In genomic region chr1:26724118-26724517, GRCh38 we compare ENCODE assay signal across 9 cellular contexts. TPM values are rescaled to one million over a fixed set of nuclear protein-coding genes. Genes with fewer than 3 reads are reported as not detected.
DNase-seq lines count a peak whose midpoint lies in the region; ATAC-seq, FAIRE-seq and TF ChIP-seq lines count a peak whose summit lies in the region.
"Had no signal": no experiment of that assay in that cellular context is flagged by ENCODE, and none has a peak within 500 bp of the region (broad histone marks: within the 10 kb centered on the region; RNA-seq: fewer than 3 reads in every experiment).

No MANE protein-coding gene starts in this region.

- H3K27ac ChIP-seq in SU-DHL-6 (ENCODE audit: low read depth, low read length) (peak overlapping the region; percentile 53), gastroesophageal sphincter (peak overlapping the region in 3 of 4 donors; percentile 62 to 73 (median 72))

- peaks cover 22 to 95% (median 39%) of the 10 kb centered on the region in 3 donors for H3K4me1 ChIP-seq in gastroesophageal sphincter

- peak overlapping the region; percentile 44 for H3K4me2 ChIP-seq in SU-DHL-6 (ENCODE audit: low read depth, low read length, poor library complexity, severe bottlenecking)

- H3F3A ChIP-seq in SU-DHL-6 (ENCODE audit: insufficient read depth) = peaks cover 17% of the 10 kb centered on the region; the same call in 1 of the 2 replicates

- H3K36me3 ChIP-seq in SU-DHL-6 (ENCODE audit: low read length) (0 out of 2 replicates have a peak, but pooled peaks cover 3% of the 10 kb centered on the region), gastroesophageal sphincter (peaks cover 0 to 6% of the 10 kb centered on the region in 2 donors)

- no peaks in the 10 kb centered on the region for H3K9me3 ChIP-seq in SU-DHL-6 (ENCODE audit: insufficient read depth, low read length)
- no peaks in the 10 kb centered on the region for H3K9me3 ChIP-seq in gastroesophageal sphincter

- no peak for TF ChIP-seq EP300 in gastroesophageal sphincter (IDR thresholded peaks at IDR 0.05)

- ATAC-seq in gastroesophageal sphincter (no peak), GM18873 (IDR thresholded peaks at IDR 0.05; ENCODE audit: low FRiP score, unreplicated experiment) (no peak)

- peaks cover 65% of the 10 kb centered on the region for H3K4me1 Mint-ChIP-seq in progenitor cell of endocrine pancreas (ENCODE audit: low read depth)

- no peak for TF ChIP-seq CTCF in SU-DHL-6 (IDR thresholded peaks at IDR 0.05; ENCODE audit: insufficient read depth, low read length, poor library complexity, severe bottlenecking)
- no peak for TF ChIP-seq CTCF in gastroesophageal sphincter (IDR thresholded peaks at IDR 0.05)
- TF ChIP-seq CTCF in progenitor cell of endocrine pancreas (IDR thresholded peaks at IDR 0.05; ENCODE audit: unreplicated experiment) = no peak

- 5 to 40% methylated on average over 2 of the region's 2 CpGs for WGBS in gastroesophageal sphincter (ENCODE audit: low coverage in 1 of 2), 2 donors

- no peak for TF ChIP-seq POLR2A in gastroesophageal sphincter (IDR thresholded peaks at IDR 0.05)

- peaks cover 99% of the 10 kb centered on the region for H3K79me2 ChIP-seq in SU-DHL-6 (ENCODE audit: insufficient read depth, low read length)

- H3K27me3 ChIP-seq in SU-DHL-6 (ENCODE audit: low read length) (no peaks in the 10 kb centered on the region), gastroesophageal sphincter (no peaks in the 10 kb centered on the region)

- peaks cover 6% of the 10 kb centered on the region for H3K36me3 Mint-ChIP-seq in progenitor cell of endocrine pancreas (ENCODE audit: insufficient read depth)

- H3K27ac Mint-ChIP-seq in progenitor cell of endocrine pancreas = peak overlapping the region; percentile 54

- H3K9me3 Mint-ChIP-seq in progenitor cell of endocrine pancreas (ENCODE audit: low read depth) = no peaks in the 10 kb centered on the region

- no peaks in the 10 kb centered on the region for H3K27me3 Mint-ChIP-seq in progenitor cell of endocrine pancreas

- in situ Hi-C loops in G401 (cut with HindIII; ENCODE audit: low sequenced_read_pairs) = no loop called here

- FAIRE-seq in HTR-8/SVneo (lab: Jason Lieb, UNC) = no peak

- H3K9ac ChIP-seq in SU-DHL-6 (ENCODE audit: low read length) = peak overlapping the region; percentile 9; the same call in 1 of the 2 replicates

- H2AFZ ChIP-seq in SU-DHL-6 (ENCODE audit: low read depth, low read length, severe bottlenecking) = no peak overlapping the region

- DNase-seq in G401 (ENCODE audit: low spot score) (peak; percentile 40), progenitor cell of endocrine pancreas (ENCODE audit: low spot score, unreplicated experiment) (no peak), HTR-8/SVneo (ENCODE audit: insufficient read length, low spot score) (no peak), NCI-H510A treated with DMSO at 0.1 percent for 48 hours (lab: John Stamatoyannopoulos, UW) (no peak), NCI-H82 (lab: John Stamatoyannopoulos, UW) (no peak)
- DNase-seq: activated CD4-positive, CD25-positive, alpha-beta regulatory T cell had no signal

- no peak overlapping the region for H3K4me3 ChIP-seq in SU-DHL-6 (ENCODE audit: insufficient read depth, low read length, poor library complexity, severe bottlenecking)
- no peak overlapping the region for H3K4me3 ChIP-seq in gastroesophageal sphincter

- H3K9me2 ChIP-seq in SU-DHL-6 (replicated peaks; ENCODE audit: insufficient read depth, low read length) = no peaks in the 10 kb centered on the region

- no peak overlapping the region for H3K4me3 Mint-ChIP-seq in progenitor cell of endocrine pancreas (ENCODE audit: low read depth)

- peaks cover 32% of the 10 kb centered on the region for H4K20me1 ChIP-seq in SU-DHL-6 (ENCODE audit: low read depth, low read length)

RNA-seq across cellular contexts. Expression of gene ARID1A, which starts 28.3 kb away (rescaled TPM):
- total RNA-seq in G401 (2014; rRNA removed; shearing (Covaris generic)) = 14.3 and 21.5 TPM in 2 replicates
- total RNA-seq in gastroesophageal sphincter (10 to 100 TPM; 28.2 to 64.2 (median 42.6) TPM), progenitor cell of endocrine pancreas (174 and 186 TPM in 2 replicates)
